In genomic region chr19:47494729-47495128, GRCh38 we compare ENCODE assay signal across 1 cellular context.
TF ChIP-seq lines count a peak whose summit lies in the region.

No MANE protein-coding gene starts in this region.

TF ChIP-seq in K562, 482 proteins besides CTCF, POLR2A, EP300 and RAD21:
- TF ChIP-seq TCF3 (CRISPR knock-in tag; IDR thresholded peaks at IDR 0.05) (peak; percentile 34; the same call in 1 of the 2 replicates), GATA2 (CRISPR knock-in tag; IDR thresholded peaks at IDR 0.05) (peak; percentile 44; the same call in 1 of the 2 replicates), MECOM (CRISPR knock-in tag; IDR thresholded peaks at IDR 0.05) (no peak), MYNN (IDR thresholded peaks at IDR 0.05) (0 out of 2 replicates have a peak, but pooled peaks have one; percentile 30), MYNN (CRISPR knock-in tag; IDR thresholded peaks at IDR 0.05) (no peak), SPI1 (IDR thresholded peaks at IDR 0.05; ENCODE audit: borderline replicate concordance, low read depth, low read length) (peak; percentile 81; the same call in 1 of the 2 replicates)
- TF ChIP-seq, protein P1, sequence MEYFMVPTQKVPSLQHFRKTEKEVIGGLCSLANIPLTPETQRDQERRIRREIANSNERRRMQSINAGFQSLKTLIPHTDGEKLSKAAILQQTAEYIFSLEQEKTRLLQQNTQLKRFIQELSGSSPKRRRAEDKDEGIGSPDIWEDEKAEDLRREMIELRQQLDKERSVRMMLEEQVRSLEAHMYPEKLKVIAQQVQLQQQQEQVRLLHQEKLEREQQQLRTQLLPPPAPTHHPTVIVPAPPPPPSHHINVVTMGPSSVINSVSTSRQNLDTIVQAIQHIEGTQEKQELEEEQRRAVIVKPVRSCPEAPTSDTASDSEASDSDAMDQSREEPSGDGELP (CRISPR knock-in tag; IDR thresholded peaks at IDR 0.05; ENCODE audit: borderline replicate concordance) = peak; percentile 25; the same call in 1 of the 2 replicates
- TF ChIP-seq, protein P2, sequence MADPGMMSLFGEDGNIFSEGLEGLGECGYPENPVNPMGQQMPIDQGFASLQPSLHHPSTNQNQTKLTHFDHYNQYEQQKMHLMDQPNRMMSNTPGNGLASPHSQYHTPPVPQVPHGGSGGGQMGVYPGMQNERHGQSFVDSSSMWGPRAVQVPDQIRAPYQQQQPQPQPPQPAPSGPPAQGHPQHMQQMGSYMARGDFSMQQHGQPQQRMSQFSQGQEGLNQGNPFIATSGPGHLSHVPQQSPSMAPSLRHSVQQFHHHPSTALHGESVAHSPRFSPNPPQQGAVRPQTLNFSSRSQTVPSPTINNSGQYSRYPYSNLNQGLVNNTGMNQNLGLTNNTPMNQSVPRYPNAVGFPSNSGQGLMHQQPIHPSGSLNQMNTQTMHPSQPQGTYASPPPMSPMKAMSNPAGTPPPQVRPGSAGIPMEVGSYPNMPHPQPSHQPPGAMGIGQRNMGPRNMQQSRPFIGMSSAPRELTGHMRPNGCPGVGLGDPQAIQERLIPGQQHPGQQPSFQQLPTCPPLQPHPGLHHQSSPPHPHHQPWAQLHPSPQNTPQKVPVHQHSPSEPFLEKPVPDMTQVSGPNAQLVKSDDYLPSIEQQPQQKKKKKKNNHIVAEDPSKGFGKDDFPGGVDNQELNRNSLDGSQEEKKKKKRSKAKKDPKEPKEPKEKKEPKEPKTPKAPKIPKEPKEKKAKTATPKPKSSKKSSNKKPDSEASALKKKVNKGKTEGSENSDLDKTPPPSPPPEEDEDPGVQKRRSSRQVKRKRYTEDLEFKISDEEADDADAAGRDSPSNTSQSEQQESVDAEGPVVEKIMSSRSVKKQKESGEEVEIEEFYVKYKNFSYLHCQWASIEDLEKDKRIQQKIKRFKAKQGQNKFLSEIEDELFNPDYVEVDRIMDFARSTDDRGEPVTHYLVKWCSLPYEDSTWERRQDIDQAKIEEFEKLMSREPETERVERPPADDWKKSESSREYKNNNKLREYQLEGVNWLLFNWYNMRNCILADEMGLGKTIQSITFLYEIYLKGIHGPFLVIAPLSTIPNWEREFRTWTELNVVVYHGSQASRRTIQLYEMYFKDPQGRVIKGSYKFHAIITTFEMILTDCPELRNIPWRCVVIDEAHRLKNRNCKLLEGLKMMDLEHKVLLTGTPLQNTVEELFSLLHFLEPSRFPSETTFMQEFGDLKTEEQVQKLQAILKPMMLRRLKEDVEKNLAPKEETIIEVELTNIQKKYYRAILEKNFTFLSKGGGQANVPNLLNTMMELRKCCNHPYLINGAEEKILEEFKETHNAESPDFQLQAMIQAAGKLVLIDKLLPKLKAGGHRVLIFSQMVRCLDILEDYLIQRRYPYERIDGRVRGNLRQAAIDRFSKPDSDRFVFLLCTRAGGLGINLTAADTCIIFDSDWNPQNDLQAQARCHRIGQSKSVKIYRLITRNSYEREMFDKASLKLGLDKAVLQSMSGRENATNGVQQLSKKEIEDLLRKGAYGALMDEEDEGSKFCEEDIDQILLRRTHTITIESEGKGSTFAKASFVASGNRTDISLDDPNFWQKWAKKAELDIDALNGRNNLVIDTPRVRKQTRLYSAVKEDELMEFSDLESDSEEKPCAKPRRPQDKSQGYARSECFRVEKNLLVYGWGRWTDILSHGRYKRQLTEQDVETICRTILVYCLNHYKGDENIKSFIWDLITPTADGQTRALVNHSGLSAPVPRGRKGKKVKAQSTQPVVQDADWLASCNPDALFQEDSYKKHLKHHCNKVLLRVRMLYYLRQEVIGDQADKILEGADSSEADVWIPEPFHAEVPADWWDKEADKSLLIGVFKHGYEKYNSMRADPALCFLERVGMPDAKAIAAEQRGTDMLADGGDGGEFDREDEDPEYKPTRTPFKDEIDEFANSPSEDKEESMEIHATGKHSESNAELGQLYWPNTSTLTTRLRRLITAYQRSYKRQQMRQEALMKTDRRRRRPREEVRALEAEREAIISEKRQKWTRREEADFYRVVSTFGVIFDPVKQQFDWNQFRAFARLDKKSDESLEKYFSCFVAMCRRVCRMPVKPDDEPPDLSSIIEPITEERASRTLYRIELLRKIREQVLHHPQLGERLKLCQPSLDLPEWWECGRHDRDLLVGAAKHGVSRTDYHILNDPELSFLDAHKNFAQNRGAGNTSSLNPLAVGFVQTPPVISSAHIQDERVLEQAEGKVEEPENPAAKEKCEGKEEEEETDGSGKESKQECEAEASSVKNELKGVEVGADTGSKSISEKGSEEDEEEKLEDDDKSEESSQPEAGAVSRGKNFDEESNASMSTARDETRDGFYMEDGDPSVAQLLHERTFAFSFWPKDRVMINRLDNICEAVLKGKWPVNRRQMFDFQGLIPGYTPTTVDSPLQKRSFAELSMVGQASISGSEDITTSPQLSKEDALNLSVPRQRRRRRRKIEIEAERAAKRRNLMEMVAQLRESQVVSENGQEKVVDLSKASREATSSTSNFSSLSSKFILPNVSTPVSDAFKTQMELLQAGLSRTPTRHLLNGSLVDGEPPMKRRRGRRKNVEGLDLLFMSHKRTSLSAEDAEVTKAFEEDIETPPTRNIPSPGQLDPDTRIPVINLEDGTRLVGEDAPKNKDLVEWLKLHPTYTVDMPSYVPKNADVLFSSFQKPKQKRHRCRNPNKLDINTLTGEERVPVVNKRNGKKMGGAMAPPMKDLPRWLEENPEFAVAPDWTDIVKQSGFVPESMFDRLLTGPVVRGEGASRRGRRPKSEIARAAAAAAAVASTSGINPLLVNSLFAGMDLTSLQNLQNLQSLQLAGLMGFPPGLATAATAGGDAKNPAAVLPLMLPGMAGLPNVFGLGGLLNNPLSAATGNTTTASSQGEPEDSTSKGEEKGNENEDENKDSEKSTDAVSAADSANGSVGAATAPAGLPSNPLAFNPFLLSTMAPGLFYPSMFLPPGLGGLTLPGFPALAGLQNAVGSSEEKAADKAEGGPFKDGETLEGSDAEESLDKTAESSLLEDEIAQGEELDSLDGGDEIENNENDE (IDR thresholded peaks at IDR 0.05; ENCODE audit: low read depth, low read length) = no peak
TF ChIP-seq in K562: peak in this region for 5.
